Comparison of ENCODE assay signal across 1 cellular context in genomic region chr17:7881655-7882054, GRCh38.
TF ChIP-seq lines count a peak whose summit lies in the region.

No MANE protein-coding gene starts in this region.

TF ChIP-seq in GM12878, 131 proteins besides CTCF, POLR2A, EP300 and RAD21:
- TF ChIP-seq RELB (IDR thresholded peaks at IDR 0.05; ENCODE audit: low read depth) (no peak), CBX3 (IDR thresholded peaks at IDR 0.05; ENCODE audit: borderline replicate concordance, low read depth) (no peak), SKIL (IDR thresholded peaks at IDR 0.05; ENCODE audit: low read depth, poor library complexity, severe bottlenecking) (no peak), RFX5 (IDR thresholded peaks at IDR 0.05; ENCODE audit: low read depth, low read length) (no peak), TAF1 (IDR thresholded peaks at IDR 0.05; ENCODE audit: borderline replicate concordance, low read depth, low read length) (no peak), NR2C1 (IDR thresholded peaks at IDR 0.05) (no peak), ZNF24 (IDR thresholded peaks at IDR 0.05) (no peak), GABPA (IDR thresholded peaks at IDR 0.05; ENCODE audit: low read depth) (no peak), STAT3 (IDR thresholded peaks at IDR 0.05; ENCODE audit: low read depth, low read length) (no peak), E4F1 (IDR thresholded peaks at IDR 0.05; ENCODE audit: borderline replicate concordance, partially characterized antibody) (no peak), ATF2 (IDR thresholded peaks at IDR 0.05; ENCODE audit: low read length) (no peak), BACH1 (IDR thresholded peaks at IDR 0.05; ENCODE audit: borderline replicate concordance) (no peak), NRF1 (conservative IDR thresholded peaks at IDR 0.05; ENCODE audit: low read depth, low read length) (no peak), HDGF (IDR thresholded peaks at IDR 0.05) (no peak), ETV6 (conservative IDR thresholded peaks at IDR 0.05 in 1 of 2, IDR thresholded peaks at IDR 0.05 in 1 of 2; ENCODE audit: borderline replicate concordance in 1 of 2, low read depth in 1 of 2) (no peak), USF1 (IDR thresholded peaks at IDR 0.05; ENCODE audit: borderline replicate concordance, extremely low read length, insufficient read depth, low read depth, low read length) (no peak), SMAD1 (IDR thresholded peaks at IDR 0.05; ENCODE audit: low read depth, partially characterized antibody) (no peak), NR2C2 (IDR thresholded peaks at IDR 0.05; ENCODE audit: borderline replicate concordance, control insufficient read depth, insufficient read length, low read depth) (no peak)
- TF ChIP-seq, protein P1, sequence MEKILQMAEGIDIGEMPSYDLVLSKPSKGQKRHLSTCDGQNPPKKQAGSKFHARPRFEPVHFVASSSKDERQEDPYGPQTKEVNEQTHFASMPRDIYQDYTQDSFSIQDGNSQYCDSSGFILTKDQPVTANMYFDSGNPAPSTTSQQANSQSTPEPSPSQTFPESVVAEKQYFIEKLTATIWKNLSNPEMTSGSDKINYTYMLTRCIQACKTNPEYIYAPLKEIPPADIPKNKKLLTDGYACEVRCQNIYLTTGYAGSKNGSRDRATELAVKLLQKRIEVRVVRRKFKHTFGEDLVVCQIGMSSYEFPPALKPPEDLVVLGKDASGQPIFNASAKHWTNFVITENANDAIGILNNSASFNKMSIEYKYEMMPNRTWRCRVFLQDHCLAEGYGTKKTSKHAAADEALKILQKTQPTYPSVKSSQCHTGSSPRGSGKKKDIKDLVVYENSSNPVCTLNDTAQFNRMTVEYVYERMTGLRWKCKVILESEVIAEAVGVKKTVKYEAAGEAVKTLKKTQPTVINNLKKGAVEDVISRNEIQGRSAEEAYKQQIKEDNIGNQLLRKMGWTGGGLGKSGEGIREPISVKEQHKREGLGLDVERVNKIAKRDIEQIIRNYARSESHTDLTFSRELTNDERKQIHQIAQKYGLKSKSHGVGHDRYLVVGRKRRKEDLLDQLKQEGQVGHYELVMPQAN (conservative IDR thresholded peaks at IDR 0.05), result no peak
- TF ChIP-seq, protein P2, sequence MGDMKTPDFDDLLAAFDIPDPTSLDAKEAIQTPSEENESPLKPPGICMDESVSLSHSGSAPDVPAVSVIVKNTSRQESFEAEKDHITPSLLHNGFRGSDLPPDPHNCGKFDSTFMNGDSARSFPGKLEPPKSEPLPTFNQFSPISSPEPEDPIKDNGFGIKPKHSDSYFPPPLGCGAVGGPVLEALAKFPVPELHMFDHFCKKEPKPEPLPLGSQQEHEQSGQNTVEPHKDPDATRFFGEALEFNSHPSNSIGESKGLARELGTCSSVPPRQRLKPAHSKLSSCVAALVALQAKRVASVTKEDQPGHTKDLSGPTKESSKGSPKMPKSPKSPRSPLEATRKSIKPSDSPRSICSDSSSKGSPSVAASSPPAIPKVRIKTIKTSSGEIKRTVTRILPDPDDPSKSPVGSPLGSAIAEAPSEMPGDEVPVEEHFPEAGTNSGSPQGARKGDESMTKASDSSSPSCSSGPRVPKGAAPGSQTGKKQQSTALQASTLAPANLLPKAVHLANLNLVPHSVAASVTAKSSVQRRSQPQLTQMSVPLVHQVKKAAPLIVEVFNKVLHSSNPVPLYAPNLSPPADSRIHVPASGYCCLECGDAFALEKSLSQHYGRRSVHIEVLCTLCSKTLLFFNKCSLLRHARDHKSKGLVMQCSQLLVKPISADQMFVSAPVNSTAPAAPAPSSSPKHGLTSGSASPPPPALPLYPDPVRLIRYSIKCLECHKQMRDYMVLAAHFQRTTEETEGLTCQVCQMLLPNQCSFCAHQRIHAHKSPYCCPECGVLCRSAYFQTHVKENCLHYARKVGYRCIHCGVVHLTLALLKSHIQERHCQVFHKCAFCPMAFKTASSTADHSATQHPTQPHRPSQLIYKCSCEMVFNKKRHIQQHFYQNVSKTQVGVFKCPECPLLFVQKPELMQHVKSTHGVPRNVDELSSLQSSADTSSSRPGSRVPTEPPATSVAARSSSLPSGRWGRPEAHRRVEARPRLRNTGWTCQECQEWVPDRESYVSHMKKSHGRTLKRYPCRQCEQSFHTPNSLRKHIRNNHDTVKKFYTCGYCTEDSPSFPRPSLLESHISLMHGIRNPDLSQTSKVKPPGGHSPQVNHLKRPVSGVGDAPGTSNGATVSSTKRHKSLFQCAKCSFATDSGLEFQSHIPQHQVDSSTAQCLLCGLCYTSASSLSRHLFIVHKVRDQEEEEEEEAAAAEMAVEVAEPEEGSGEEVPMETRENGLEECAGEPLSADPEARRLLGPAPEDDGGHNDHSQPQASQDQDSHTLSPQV (IDR thresholded peaks at IDR 0.05), result no peak
